8 cellular contexts compared by ENCODE assay signal in genomic region chr5:61659221-61659696, GRCh38.
DNase-seq lines count a peak whose midpoint lies in the region; ATAC-seq and TF ChIP-seq lines count a peak whose summit lies in the region.

No MANE protein-coding gene starts in this region.

- peak; percentile 58 for DNase-seq in pons (ENCODE audit: low spot score)
- no peak for DNase-seq in NCI-H2196 treated with DMSO at 0.1 percent for 48 hours (lab: John Stamatoyannopoulos, UW; ENCODE audit: unreplicated experiment)
- no peak for DNase-seq in activated CD8-positive, alpha-beta memory T cell treated with anti-CD3 and anti-CD28 coated beads, Interleukin-2, amount 50 U/mL, for 48 hours

- H3K4me3 ChIP-seq in HUES48 (ENCODE audit: low read depth, low read length) (0 out of 2 replicates have a peak overlapping the region, but pooled peaks have one; percentile 10), duodenal mucosa (ENCODE audit: low read depth in 1 of 2, low read length in 2 of 2) (peak overlapping the region; percentile 53 to 54), iPS-20b (ENCODE audit: low read length) (peak overlapping the region; percentile 35; the same call in 1 of the 2 replicates)

- H3K9me3 ChIP-seq in HUES48 (ENCODE audit: control insufficient read depth, insufficient read depth, low read length) = no peaks in the 10 kb centered on the region
- no peaks in the 10 kb centered on the region for H3K9me3 ChIP-seq in duodenal mucosa (ENCODE audit: control insufficient read depth in 1 of 2, low read length in 2 of 2)
- H3K9me3 ChIP-seq in iPS-20b (ENCODE audit: insufficient read depth, low read depth, low read length) = no peaks in the 10 kb centered on the region

- peaks cover 5% of the 10 kb centered on the region for H3K27me3 ChIP-seq in HUES48 (ENCODE audit: control insufficient read depth, insufficient read depth, low read length)
- no peaks in the 10 kb centered on the region for H3K27me3 ChIP-seq in duodenal mucosa (ENCODE audit: control insufficient read depth in 1 of 2, insufficient read depth in 2 of 2, low read length in 2 of 2)
- peaks cover 18% of the 10 kb centered on the region for H3K27me3 ChIP-seq in iPS-20b (ENCODE audit: insufficient read depth, low read length)

- no peak overlapping the region for H3K9ac ChIP-seq in HUES48 (ENCODE audit: low read depth, low read length)
- peak overlapping the region in 1 of 2 donors; percentile 10 for H3K9ac ChIP-seq in duodenal mucosa (ENCODE audit: low read depth in 1 of 2, low read length in 2 of 2)
- 0 out of 2 replicates have a peak overlapping the region, but pooled peaks have one; percentile 5 for H3K9ac ChIP-seq in iPS-20b (ENCODE audit: low read depth, low read length)

- H3K27ac ChIP-seq in HUES48 (ENCODE audit: low read depth, low read length) = no peak overlapping the region
- no peak overlapping the region for H3K27ac ChIP-seq in duodenal mucosa (ENCODE audit: low read depth, low read length)
- no peak overlapping the region for H3K27ac ChIP-seq in iPS-20b (ENCODE audit: low read length)

- ATAC-seq in GM18505 (IDR thresholded peaks at IDR 0.05; ENCODE audit: unreplicated experiment) (no peak), GM21528 (IDR thresholded peaks at IDR 0.05; ENCODE audit: low FRiP score, unreplicated experiment) (no peak)

- TF ChIP-seq POLR2A in GM18505 (IDR thresholded peaks at IDR 0.05; ENCODE audit: borderline replicate concordance, extremely low read depth, insufficient read depth, insufficient read length) = no peak

- peaks cover 16% of the 10 kb centered on the region for H3K4me1 ChIP-seq in HUES48 (ENCODE audit: control insufficient read depth, insufficient read depth, low read length)
- peaks cover 5% of the 10 kb centered on the region in 2 donors for H3K4me1 ChIP-seq in duodenal mucosa (ENCODE audit: control insufficient read depth in 1 of 2, insufficient read depth in 2 of 2, low read length in 2 of 2)
- H3K4me1 ChIP-seq in iPS-20b (ENCODE audit: insufficient read depth, low read length) = peaks cover 12% of the 10 kb centered on the region; the same call in 1 of the 2 replicates

- H3K36me3 ChIP-seq in HUES48 (ENCODE audit: control insufficient read depth, insufficient read depth, low read length) = no peaks in the 10 kb centered on the region
- no peaks in the 10 kb centered on the region for H3K36me3 ChIP-seq in duodenal mucosa (ENCODE audit: control insufficient read depth in 1 of 2, insufficient read depth in 2 of 2, low read length in 2 of 2)
- no peaks in the 10 kb centered on the region for H3K36me3 ChIP-seq in iPS-20b (ENCODE audit: insufficient read depth, low read depth, low read length)
